ENCODE assay signal across 11 cellular contexts in genomic region chr5:54159153-54159836, GRCh38.
A peak's percentile ranks its signal among the peaks of the same experiment; 100 is the strongest.
DNase-seq lines count a peak whose midpoint lies in the region; ATAC-seq and TF ChIP-seq lines count a peak whose summit lies in the region.
"Had no signal": no experiment of that assay in that cellular context is flagged by ENCODE, and none has a peak within 500 bp of the region (broad histone marks: within the 10 kb centered on the region; RNA-seq: fewer than 3 reads in every experiment).

No MANE protein-coding gene starts in this region.

- peaks cover 12 to 26% of the 10 kb centered on the region in 2 donors for H3K36me3 Mint-ChIP-seq in CD4-positive, alpha-beta memory T cell

- peaks cover 0 to 5% (median 2%) of the 10 kb centered on the region in 4 donors for H3K4me1 Mint-ChIP-seq in CD4-positive, alpha-beta memory T cell

- H3K27ac ChIP-seq in CD4-positive, alpha-beta memory T cell (ENCODE audit: low read depth, low read length): no peak overlapping the region
- H3K27ac ChIP-seq in right cardiac atrium (ENCODE audit: low read length): no peak overlapping the region
- H3K27ac ChIP-seq: epithelial cell of prostate had no signal

- H3K4me3 ChIP-seq in AG10803 (ENCODE audit: low read length) (no peak overlapping the region), epithelial cell of proximal tubule (ENCODE audit: low read depth, low read length) (no peak overlapping the region), right cardiac atrium (ENCODE audit: low read length) (no peak overlapping the region)
- no peak overlapping the region for H3K4me3 ChIP-seq in CD4-positive, alpha-beta memory T cell (ENCODE audit: low read length in 2 of 2)

- no peaks in the 10 kb centered on the region for H3K27me3 Mint-ChIP-seq in CD4-positive, alpha-beta memory T cell

- POLR2A ChIA-PET in CD4-positive, alpha-beta memory T cell (lab: Charles Lee; ENCODE audit: partially characterized antibody): no interaction called here

- no peaks in the 10 kb centered on the region for H3K36me3 ChIP-seq in CD4-positive, alpha-beta memory T cell (ENCODE audit: insufficient read depth, low read length)

- no peak overlapping the region for H3K4me3 Mint-ChIP-seq in CD4-positive, alpha-beta memory T cell

- H3K9me3 Mint-ChIP-seq in CD4-positive, alpha-beta memory T cell: peaks cover 0 to 4% (median 0%) of the 10 kb centered on the region in 8 donors

- ATAC-seq in GM19351 (IDR thresholded peaks at IDR 0.05; ENCODE audit: unreplicated experiment) (peak; percentile 66), right cardiac atrium (no peak)

- H3K27me3 ChIP-seq in CD4-positive, alpha-beta memory T cell (ENCODE audit: insufficient read depth, low read length): no peaks in the 10 kb centered on the region
- H3K27me3 ChIP-seq in right cardiac atrium (ENCODE audit: control insufficient read depth, insufficient read depth): no peaks in the 10 kb centered on the region

- DNase-seq in AG10803 (ENCODE audit: low read depth): peak; percentile 62
- DNase-seq in M059J (ENCODE audit: low read depth): peak; percentile 37
- no peak for DNase-seq in epithelial cell of proximal tubule (ENCODE audit: low read depth)
- DNase-seq in activated CD4-positive, alpha-beta T cell treated with anti-CD3 and anti-CD28 coated beads, Interleukin-2, amount 50 U/mL, for 1 hour: no peak
- no peak for DNase-seq in NCI-H1092 treated with DMSO at 0.1 percent for 48 hours (lab: John Stamatoyannopoulos, UW)
- no peak for DNase-seq in CD4-positive, alpha-beta memory T cell
- no peak for DNase-seq in right cardiac atrium
- DNase-seq: activated CD8-positive, alpha-beta memory T cell treated with anti-CD3 and anti-CD28 coated beads, Interleukin-2, amount 50 U/mL, for 4 hours; NCI-H226 had no signal

- no peak overlapping the region for H3K27ac Mint-ChIP-seq in CD4-positive, alpha-beta memory T cell

- H3K9me3 ChIP-seq in CD4-positive, alpha-beta memory T cell (ENCODE audit: control insufficient read depth in 1 of 2, low read length in 2 of 2): no peaks in the 10 kb centered on the region
- H3K9me3 ChIP-seq in right cardiac atrium (ENCODE audit: control insufficient read depth, low read length): no peaks in the 10 kb centered on the region

- 67% methylated on average over 4 of the region's 4 CpGs for WGBS in right cardiac atrium

- no peaks in the 10 kb centered on the region for H3K4me1 ChIP-seq in CD4-positive, alpha-beta memory T cell (ENCODE audit: insufficient read depth, low read length)
- no peaks in the 10 kb centered on the region for H3K4me1 ChIP-seq in right cardiac atrium (ENCODE audit: control insufficient read depth, insufficient read depth, low read length)

- TF ChIP-seq CTCF in AG10803 (conservative IDR thresholded peaks at IDR 0.05; ENCODE audit: low read length) (peak; percentile 2; the same call in 1 of the 2 replicates), epithelial cell of proximal tubule (conservative IDR thresholded peaks at IDR 0.05; ENCODE audit: low read depth, low read length) (peak; percentile 23)

- CTCF ChIA-PET in CD4-positive, alpha-beta memory T cell (lab: Charles Lee; ENCODE audit: partially characterized antibody): no interaction called here

- intact Hi-C loops in CD4-positive, alpha-beta memory T cell (cut with micrococcal nuclease): no loop called here
- intact Hi-C loops in right cardiac atrium (cut with DNase I): no loop called here

Comparison
In these comparisons a context has a peak if more than half of its experiments do, and no peak if none do; other contexts are left out.
1. DNase-seq: peak in AG10803 (single experiment) and M059J (single experiment); none in epithelial cell of proximal tubule (single experiment), activated CD4-positive, alpha-beta T cell treated with anti-CD3 and anti-CD28 coated beads, Interleukin-2, amount 50 U/mL, for 1 hour (single experiment), NCI-H1092 treated with DMSO at 0.1 percent for 48 hours (single experiment), CD4-positive, alpha-beta memory T cell (0 of 5) and right cardiac atrium (0 of 3).